21 cellular contexts compared by ENCODE assay signal in genomic region chr1:219791766-219792165, GRCh38.
"Had no signal": no experiment of that assay in that cellular context is flagged by ENCODE, and none has a peak within 500 bp of the region (broad histone marks: within the 10 kb centered on the region; RNA-seq: fewer than 3 reads in every experiment).

No MANE protein-coding gene starts in this region.

- H3K36me3 Mint-ChIP-seq: naive thymus-derived CD4-positive, alpha-beta T cell had no signal

- H3K4me1 Mint-ChIP-seq: naive thymus-derived CD4-positive, alpha-beta T cell had no signal

- H3K4me3 ChIP-seq: dorsolateral prefrontal cortex, gastroesophageal sphincter, left lung, lower lobe of right lung, sigmoid colon, skin epidermis, stomach, thoracic aorta had no signal

- H3K27ac Mint-ChIP-seq: naive thymus-derived CD4-positive, alpha-beta T cell had no signal

- H3K9me3 ChIP-seq: gastroesophageal sphincter, left lung, lower lobe of right lung, neutrophil, sigmoid colon, thoracic aorta had no signal

- H3K27ac ChIP-seq: dorsolateral prefrontal cortex, gastroesophageal sphincter, left lung, lower lobe of right lung, neutrophil, sigmoid colon, stomach, thoracic aorta had no signal

- FAIRE-seq: keratinocyte had no signal

- H3K4me3 Mint-ChIP-seq: naive thymus-derived CD4-positive, alpha-beta T cell had no signal

- ATAC-seq: gastroesophageal sphincter; lower lobe of right lung; naive thymus-derived CD4-positive, alpha-beta T cell had no signal

- H3K36me3 ChIP-seq: gastroesophageal sphincter, left lung, lower lobe of right lung, neutrophil, sigmoid colon, stomach, thoracic aorta had no signal

- H3K4me1 ChIP-seq: left lung, lower lobe of right lung, stomach had no signal

- DNase-seq: cortex of kidney; dorsolateral prefrontal cortex; effector CD8-positive, alpha-beta T cell; glutamatergic neuron; left lung; lower lobe of right lung; mesendoderm; naive thymus-derived CD4-positive, alpha-beta T cell; posterior cingulate gyrus; sigmoid colon; stimulated activated CD4-positive, alpha-beta T cell treated with anti-CD3 and anti-CD28 coated beads, Interleukin-2, amount 100 ng/mL, for 24 hours; stimulated activated CD4-positive, alpha-beta T cell treated with anti-CD3 and anti-CD28 coated beads, Interleukin-4, amount 100 ng/mL, for 4 hours; stimulated activated naive CD4-positive, alpha-beta T cell; stomach; substantia nigra; trophoblast cell had no signal

- H3K27me3 ChIP-seq: gastroesophageal sphincter, left lung, neutrophil, sigmoid colon, stomach had no signal
